19 cellular contexts compared by ENCODE assay signal in genomic region chr5:83281658-83282057, GRCh38.
DNase-seq lines count a peak whose midpoint lies in the region; ATAC-seq, FAIRE-seq and TF ChIP-seq lines count a peak whose summit lies in the region.
"Had no signal": no experiment of that assay in that cellular context is flagged by ENCODE, and none has a peak within 500 bp of the region (broad histone marks: within the 10 kb centered on the region; RNA-seq: fewer than 3 reads in every experiment).

No MANE protein-coding gene starts in this region.

- H3K27me3 ChIP-seq in astrocyte (ENCODE audit: insufficient read depth, low read length) (no peaks in the 10 kb centered on the region), keratinocyte (ENCODE audit: control insufficient read depth, extremely low read depth, insufficient read depth, low read length) (no peaks in the 10 kb centered on the region), spleen (replicated peaks in 1 of 7) (no peaks in the 10 kb centered on the region)
- H3K27me3 ChIP-seq: neutrophil, suprapubic skin had no signal

- no peak overlapping the region for H3K9ac ChIP-seq in astrocyte (ENCODE audit: low read length)
- H3K9ac ChIP-seq in keratinocyte (ENCODE audit: control insufficient read depth, extremely low read depth, insufficient read depth, low read length) = no peak overlapping the region

- H3K9me1 ChIP-seq in keratinocyte (ENCODE audit: control insufficient read depth, extremely low read depth, insufficient read depth, low read length) = no peaks in the 10 kb centered on the region

- 0 out of 2 replicates have a peak overlapping the region, but pooled peaks have one; percentile 17 for H3K27ac Mint-ChIP-seq in HFFc6
- no peak overlapping the region for H3K27ac Mint-ChIP-seq in astrocyte (ENCODE audit: unreplicated experiment)
- H3K27ac Mint-ChIP-seq in progenitor cell of endocrine pancreas = no peak overlapping the region
- H3K27ac Mint-ChIP-seq in activated naive CD4-positive, alpha-beta T cell treated with anti-CD3 and anti-CD28 coated beads, Interleukin-2, amount 50 U/mL, for 72 hours = no peak overlapping the region
- H3K27ac Mint-ChIP-seq: IgD-negative memory B cell had no signal

- dilution Hi-C loops in keratinocyte (cut with MboI; ENCODE audit: extremely low pct_ligation_motif_present, low sequenced_read_pairs) = no loop called here

- H3K4me2 ChIP-seq in astrocyte (ENCODE audit: low read length) = peak overlapping the region; percentile 67
- H3K4me2 ChIP-seq in keratinocyte (ENCODE audit: control insufficient read depth, extremely low read depth, insufficient read depth, low read depth, low read length) = no peak overlapping the region
- H3K4me2 ChIP-seq: A549, smooth muscle cell had no signal

- TF ChIP-seq CTCF in HFFc6 (IDR thresholded peaks at IDR 0.05) = no peak
- TF ChIP-seq CTCF in astrocyte (IDR thresholded peaks at IDR 0.05; ENCODE audit: insufficient read depth, low read depth, low read length) = no peak
- TF ChIP-seq CTCF in keratinocyte (optimal IDR thresholded peaks at IDR 0.05 in 1 of 3, IDR thresholded peaks at IDR 0.05 in 1 of 3, conservative IDR thresholded peaks at IDR 0.05 in 1 of 3; ENCODE audit: extremely low read depth in 1 of 3, insufficient read depth in 2 of 3, low read length in 3 of 3) = no peak
- no peak for TF ChIP-seq CTCF in progenitor cell of endocrine pancreas (IDR thresholded peaks at IDR 0.05; ENCODE audit: unreplicated experiment)
- no peak for TF ChIP-seq CTCF in spleen (IDR thresholded peaks at IDR 0.05 in 8 of 11, conservative IDR thresholded peaks at IDR 0.05 in 3 of 11)

- FAIRE-seq in astrocyte (lab: Jason Lieb, UNC) (peak; percentile 90), keratinocyte (lab: Jason Lieb, UNC) (peak; percentile 66)
- FAIRE-seq: A549 had no signal

- H3K4me3 Mint-ChIP-seq in HFFc6 (no peak overlapping the region), astrocyte (ENCODE audit: unreplicated experiment) (no peak overlapping the region), progenitor cell of endocrine pancreas (ENCODE audit: low read depth) (no peak overlapping the region)
- H3K4me3 Mint-ChIP-seq: IgD-negative memory B cell had no signal

- peaks cover 15% of the 10 kb centered on the region for H3K4me1 ChIP-seq in astrocyte (ENCODE audit: insufficient read depth, low read length)
- H3K4me1 ChIP-seq in keratinocyte (ENCODE audit: control insufficient read depth, extremely low read depth, insufficient read depth, low read length) = peaks cover 2% of the 10 kb centered on the region
- H3K4me1 ChIP-seq in spleen = no peaks in the 10 kb centered on the region
- H3K4me1 ChIP-seq: lower lobe of right lung, suprapubic skin had no signal

- H3K36me3 Mint-ChIP-seq in HFFc6 (ENCODE audit: low read depth) (no peaks in the 10 kb centered on the region), astrocyte (ENCODE audit: low read depth, unreplicated experiment) (no peaks in the 10 kb centered on the region), progenitor cell of endocrine pancreas (ENCODE audit: insufficient read depth) (no peaks in the 10 kb centered on the region)
- H3K36me3 Mint-ChIP-seq in activated naive CD4-positive, alpha-beta T cell treated with anti-CD3 and anti-CD28 coated beads, Interleukin-2, amount 50 U/mL, for 72 hours = no peaks in the 10 kb centered on the region
- H3K36me3 Mint-ChIP-seq: IgD-negative memory B cell had no signal

- TF ChIP-seq POLR2A in spleen (IDR thresholded peaks at IDR 0.05) = no peak

- H3K4me3 ChIP-seq in astrocyte (ENCODE audit: insufficient read depth, low read depth, low read length) (peak overlapping the region; percentile 17), keratinocyte (ENCODE audit: control insufficient read depth in 2 of 3, extremely low read depth in 1 of 3, insufficient read depth in 2 of 3, low read depth in 1 of 3, low read length in 3 of 3) (no peak overlapping the region), spleen (no peak overlapping the region)
- H3K4me3 ChIP-seq: A549, lower lobe of right lung, smooth muscle cell, suprapubic skin had no signal

- no peak for ATAC-seq in activated naive CD4-positive, alpha-beta T cell treated with anti-CD3 and anti-CD28 coated beads, Interleukin-2, amount 50 U/mL, for 72 hours
- ATAC-seq: A549, lower lobe of right lung had no signal

- DNase-seq in ACHN (peak; percentile 19), HFFc6 (peak; percentile 61), astrocyte (ENCODE audit: low read depth) (peak; percentile 93), keratinocyte (ENCODE audit: low read depth, low spot score) (peak; percentile 1), progenitor cell of endocrine pancreas (ENCODE audit: low spot score, unreplicated experiment) (no peak), spleen (no peak)
- DNase-seq in stimulated activated naive CD4-positive, alpha-beta T cell (lab: John Stamatoyannopoulos, UW) = no peak
- no peak for DNase-seq in activated naive CD4-positive, alpha-beta T cell treated with anti-CD3 and anti-CD28 coated beads, Interleukin-2, amount 50 U/mL, for 72 hours (ENCODE audit: low spot score in 2 of 2)
- DNase-seq: activated CD4-positive, alpha-beta T cell treated with anti-CD3 and anti-CD28 coated beads, Interleukin-2, amount 50 U/mL, for 4 hours; central memory CD4-positive, alpha-beta T cell; lower lobe of right lung; NCI-H1417; NCI-H526; RPMI8226 had no signal

- no peaks in the 10 kb centered on the region for H3K79me2 ChIP-seq in astrocyte (ENCODE audit: insufficient read depth, low read length)
- no peaks in the 10 kb centered on the region for H3K79me2 ChIP-seq in keratinocyte (ENCODE audit: control insufficient read depth, insufficient read depth, low read length)

- H3K36me3 ChIP-seq in astrocyte (ENCODE audit: insufficient read depth, low read length) = no peaks in the 10 kb centered on the region
- H3K36me3 ChIP-seq in keratinocyte (ENCODE audit: control insufficient read depth in 2 of 2, extremely low read depth in 1 of 2, insufficient read depth in 2 of 2, low read length in 2 of 2) = no peaks in the 10 kb centered on the region
- no peaks in the 10 kb centered on the region for H3K36me3 ChIP-seq in spleen
- H3K36me3 ChIP-seq: lower lobe of right lung, neutrophil, suprapubic skin had no signal

- H3K27me3 Mint-ChIP-seq in HFFc6 (ENCODE audit: insufficient read depth) = no peaks in the 10 kb centered on the region; the same call in 1 of the 2 replicates
- no peaks in the 10 kb centered on the region for H3K27me3 Mint-ChIP-seq in astrocyte (ENCODE audit: low read depth, unreplicated experiment)
- H3K27me3 Mint-ChIP-seq in progenitor cell of endocrine pancreas = no peaks in the 10 kb centered on the region
- H3K27me3 Mint-ChIP-seq: IgD-negative memory B cell had no signal

- intact Hi-C loops in spleen (cut with DNase I; ENCODE audit: low total_unique reads) = no loop called here

- H2AFZ ChIP-seq in astrocyte (ENCODE audit: low read depth, low read length) (no peak overlapping the region), keratinocyte (ENCODE audit: control insufficient read depth, low read length) (no peak overlapping the region)

- no peaks in the 10 kb centered on the region for H3K9me3 Mint-ChIP-seq in HFFc6
- no peaks in the 10 kb centered on the region for H3K9me3 Mint-ChIP-seq in astrocyte (ENCODE audit: unreplicated experiment)
- H3K9me3 Mint-ChIP-seq in progenitor cell of endocrine pancreas (ENCODE audit: low read depth) = no peaks in the 10 kb centered on the region
- peaks cover 0 to 5% of the 10 kb centered on the region in 2 donors for H3K9me3 Mint-ChIP-seq in activated naive CD4-positive, alpha-beta T cell treated with anti-CD3 and anti-CD28 coated beads, Interleukin-2, amount 50 U/mL, for 72 hours

- no peaks in the 10 kb centered on the region for H3K9me3 ChIP-seq in astrocyte (ENCODE audit: insufficient read depth, low read depth, low read length)
- H3K9me3 ChIP-seq in keratinocyte (ENCODE audit: control insufficient read depth, low read depth, low read length) = no peaks in the 10 kb centered on the region
- no peaks in the 10 kb centered on the region for H3K9me3 ChIP-seq in spleen
- H3K9me3 ChIP-seq: A549, lower lobe of right lung, neutrophil, suprapubic skin had no signal

- in situ Hi-C loops in ACHN (cut with HindIII; ENCODE audit: low pct_ligation_motif_present, low pct_unique_long_range_greater_than_20kb, low sequenced_read_pairs) = no loop called here

- H3K4me1 Mint-ChIP-seq in HFFc6 (ENCODE audit: low read depth) (peaks cover 23% of the 10 kb centered on the region), astrocyte (ENCODE audit: low read depth, unreplicated experiment) (peaks cover 12% of the 10 kb centered on the region), progenitor cell of endocrine pancreas (ENCODE audit: low read depth) (peaks cover 16% of the 10 kb centered on the region)
- H3K4me1 Mint-ChIP-seq: IgD-negative memory B cell had no signal

- H4K20me1 ChIP-seq in astrocyte (ENCODE audit: insufficient read depth, low read length) = no peaks in the 10 kb centered on the region
- no peaks in the 10 kb centered on the region for H4K20me1 ChIP-seq in keratinocyte (ENCODE audit: control insufficient read depth, extremely low read depth, insufficient read depth, low read length)

- H3K27ac ChIP-seq in astrocyte (ENCODE audit: low read depth, low read length) (no peak overlapping the region), keratinocyte (ENCODE audit: control insufficient read depth, insufficient read depth, low read length) (no peak overlapping the region), spleen (no peak overlapping the region)
- H3K27ac ChIP-seq: A549, lower lobe of right lung, neutrophil, suprapubic skin had no signal

Comparison
In these comparisons a context has a peak if more than half of its experiments do, and no peak if none do; other contexts are left out.
1. DNase-seq: peak in ACHN (single experiment), HFFc6 (single experiment), astrocyte (single experiment) and keratinocyte (single experiment); none in progenitor cell of endocrine pancreas (single experiment), stimulated activated naive CD4-positive, alpha-beta T cell (0 of 6), activated naive CD4-positive, alpha-beta T cell treated with anti-CD3 and anti-CD28 coated beads, Interleukin-2, amount 50 U/mL, for 72 hours (0 of 2) and spleen (single experiment).